Comparison of ENCODE assay signal across 1 cellular context in genomic region chr17:46976626-46977270, GRCh38.
TF ChIP-seq lines count a peak whose summit lies in the region.

No MANE protein-coding gene starts in this region.

TF ChIP-seq in GM23338, 12 proteins besides CTCF, POLR2A, EP300 and RAD21 (continued from another document):
- no peak for TF ChIP-seq ZNF462 (CRISPR knock-in tag; IDR thresholded peaks at IDR 0.05)
- no peak for TF ChIP-seq NANOG (IDR thresholded peaks at IDR 0.05; ENCODE audit: borderline replicate concordance)
- no peak for TF ChIP-seq ZNF331 (CRISPR knock-in tag; IDR thresholded peaks at IDR 0.05; ENCODE audit: low read depth)
- TF ChIP-seq POLR2AphosphoS5 (IDR thresholded peaks at IDR 0.05; ENCODE audit: low read depth) = no peak
- no peak for TF ChIP-seq ETS1 (IDR thresholded peaks at IDR 0.05)
- no peak for TF ChIP-seq REST (IDR thresholded peaks at IDR 0.05; ENCODE audit: unreplicated experiment)
- TF ChIP-seq JUNB (IDR thresholded peaks at IDR 0.05; ENCODE audit: unreplicated experiment) = no peak
- TF ChIP-seq CREB1 (CRISPR knock-in tag; IDR thresholded peaks at IDR 0.05; ENCODE audit: low read depth) = no peak
- no peak for TF ChIP-seq STAT1 (IDR thresholded peaks at IDR 0.05; ENCODE audit: unreplicated experiment)
